ENCODE assay signal across 16 cellular contexts in genomic region chr9:128242124-128242523, GRCh38.
"Had no signal": no experiment of that assay in that cellular context is flagged by ENCODE, and none has a peak within 500 bp of the region (broad histone marks: within the 10 kb centered on the region; RNA-seq: fewer than 3 reads in every experiment).

No MANE protein-coding gene starts in this region.

- H3K27ac ChIP-seq: cardiac muscle cell, SJCRH30, upper lobe of right lung had no signal

- H3K27me3 ChIP-seq: cardiac muscle cell, SJCRH30, upper lobe of right lung had no signal

- H3K36me3 ChIP-seq: cardiac muscle cell, SJCRH30, upper lobe of right lung had no signal

- H3K4me3 ChIP-seq: cardiac muscle cell, lung, mucosa of descending colon, SJCRH30, upper lobe of right lung had no signal

- ATAC-seq: mucosa of descending colon; naive thymus-derived CD4-positive, alpha-beta T cell; stimulated activated memory B cell treated with anti-CD40 and anti-IgM and Interleukin-4, amounts not matched to agents 10 μg/mL and 1 μg/mL and 100 μg/mL, for 72 hours; upper lobe of right lung; WTC11 had no signal

- H3K9me3 ChIP-seq: mucosa of descending colon, SJCRH30, upper lobe of right lung had no signal

- DNase-seq: activated CD4-positive, alpha-beta memory T cell treated with anti-CD3 and anti-CD28 coated beads, Interleukin-2, amount 10 ng/mL, durations not matched to agents 7 days and 5 days; activated CD4-positive, alpha-beta T cell treated with anti-CD3 and anti-CD28 coated beads for 4 hours; activated naive CD4-positive, alpha-beta T cell treated with anti-CD3 and anti-CD28 coated beads, Interleukin-2, amount 10 ng/mL, durations not matched to agents 7 days and 5 days; activated T-cell treated with anti-CD3 and anti-CD28 coated beads, Interleukin-2, amount 50 U/mL, for 24 hours; glutamatergic neuron; mucosa of descending colon; naive thymus-derived CD4-positive, alpha-beta T cell; SJCRH30; stimulated activated CD4-positive, alpha-beta T cell treated with anti-CD3 and anti-CD28 coated beads, Interleukin-12 subunit alpha, Interleukin-12 subunit beta, amount 100 ng/mL, for 4 hours; stimulated activated CD4-positive, alpha-beta T cell treated with anti-CD3 and anti-CD28 coated beads, Interleukin-2, amount 100 ng/mL, for 24 hours; T-helper 2 cell; upper lobe of right lung had no signal
